8 cellular contexts compared by ENCODE assay signal in the genomic region with DNA sequence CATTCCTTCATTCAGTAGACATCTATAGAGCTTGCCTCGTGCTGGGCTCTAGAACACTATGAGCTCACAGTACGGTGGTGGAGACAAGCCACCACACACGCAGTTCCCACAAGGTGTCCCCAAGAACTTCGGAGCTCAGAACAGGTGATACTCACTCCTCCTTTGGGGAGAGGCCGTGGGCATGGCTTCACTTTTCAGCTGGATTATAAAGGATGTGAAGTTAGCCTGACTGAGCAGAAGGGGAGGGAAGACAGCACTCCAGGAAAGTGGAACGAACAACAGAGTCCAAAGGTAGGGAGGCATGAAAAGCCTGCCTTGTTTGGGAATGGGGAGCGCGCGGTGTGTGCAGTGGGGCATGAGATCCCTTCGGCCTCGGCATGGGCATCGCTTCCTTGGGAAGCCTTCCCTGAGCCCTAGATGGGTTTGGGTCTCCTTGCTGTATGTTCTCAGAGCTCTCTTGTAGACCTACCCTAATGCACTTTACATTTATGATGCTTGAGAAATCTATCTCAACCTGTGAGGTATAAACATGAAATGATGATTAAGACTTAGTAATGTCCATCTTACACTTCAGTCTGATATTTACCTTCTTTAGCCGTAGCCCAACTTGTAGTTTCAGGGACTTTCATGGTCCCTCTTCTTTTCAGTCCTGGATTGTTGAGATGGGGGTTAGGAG. TPM values are rescaled to one million over a fixed set of nuclear protein-coding genes. Genes with fewer than 3 reads are reported as not detected.
DNase-seq lines count a peak whose midpoint lies in the region; ATAC-seq and TF ChIP-seq lines count a peak whose summit lies in the region.

No MANE protein-coding gene starts in this region.

- CTCF ChIA-PET in AG04449 (lab: Yijun Ruan, JAX) = interaction anchor here (0.6 to 2.4 kb wide), 9 partner anchors 9 to 67 kb away, joined by 3 to 12 read pairs (median 4); no protein-coding TSS in a partner anchor

- DNase-seq in AG04449 (ENCODE audit: low read depth, low spot score) = no peak
- DNase-seq in NCI-H2196 treated with DMSO at 0.1 percent for 48 hours (lab: John Stamatoyannopoulos, UW; ENCODE audit: unreplicated experiment) = no peak
- DNase-seq in NCI-H187 treated with DMSO at 0.1 percent for 48 hours (lab: John Stamatoyannopoulos, UW) = no peak

- peaks cover 22% of the 10 kb centered on the region for H3K4me1 ChIP-seq in neuron (ENCODE audit: insufficient read depth, low read length)

- no peaks in the 10 kb centered on the region for H3K27me3 ChIP-seq in neuron (ENCODE audit: insufficient read depth, low read length)

- H3K9me3 ChIP-seq in neuron (ENCODE audit: low read length) = no peaks in the 10 kb centered on the region

- TF ChIP-seq CTCF in AG04449 (IDR thresholded peaks at IDR 0.05; ENCODE audit: insufficient read depth, low read length, missing control alignments) = no peak

- POLR2A ChIA-PET in AG04449 (lab: Yijun Ruan, JAX) = interaction anchor here (0.8 to 1.3 kb wide), 6 partner anchors 12 to 244 kb away, joined by 3 to 7 read pairs (median 3); a partner anchor contains a TSS

- H3K4me3 ChIP-seq in AG04449 (ENCODE audit: low read depth, low read length) (peak overlapping the region; percentile 48), neuron (ENCODE audit: low read length) (peak overlapping the region; percentile 89)

- H3K36me3 ChIP-seq in neuron (ENCODE audit: insufficient read depth, low read length) = no peaks in the 10 kb centered on the region

- ATAC-seq in GM18508 (IDR thresholded peaks at IDR 0.05; ENCODE audit: insufficient read depth, unreplicated experiment) (peak; percentile 2), HG02981 (IDR thresholded peaks at IDR 0.05; ENCODE audit: unreplicated experiment) (peak; percentile 17), SK-N-SH treated with all-trans-retinoic acid at 6 μM for 48 hours (peak; percentile 27), esophagus mucosa (peak; percentile 45)

- H2AFZ ChIP-seq in neuron (ENCODE audit: low read depth, low read length) = peak overlapping the region; percentile 74

TF ChIP-seq in SK-N-SH treated with all-trans-retinoic acid at 6 μM for 48 hours, 23 proteins besides CTCF, POLR2A, EP300 and RAD21:
- no peak for TF ChIP-seq ZNF8 (CRISPR knock-in tag; IDR thresholded peaks at IDR 0.05)
- no peak for TF ChIP-seq RARB (CRISPR knock-in tag; IDR thresholded peaks at IDR 0.05)
- TF ChIP-seq SNAI2 (CRISPR knock-in tag; IDR thresholded peaks at IDR 0.05) = no peak

RNA-seq across cellular contexts. Expression of a gene that starts 0.9 kb away (rescaled TPM):
- 54.4 TPM for total RNA-seq in esophagus mucosa

RNA-seq across cellular contexts. Expression of a gene that starts 24.5 kb away (rescaled TPM):
- total RNA-seq in esophagus mucosa = 0.84 TPM

RNA-seq across cellular contexts. Expression of a gene that starts 35.9 kb away (rescaled TPM):
- total RNA-seq in esophagus mucosa = 70.2 TPM

RNA-seq across cellular contexts. Expression of a gene that starts 43.2 kb away (rescaled TPM):
- total RNA-seq in esophagus mucosa = not detected
